18 cellular contexts compared by ENCODE assay signal in genomic region chr10:62915192-62915591, GRCh38.
"Had no signal": no experiment of that assay in that cellular context is flagged by ENCODE, and none has a peak within 500 bp of the region (broad histone marks: within the 10 kb centered on the region; RNA-seq: fewer than 3 reads in every experiment).

No MANE protein-coding gene starts in this region.

- H3K9me3 Mint-ChIP-seq: activated naive CD4-positive, alpha-beta T cell treated with anti-CD3 and anti-CD28 coated beads for 36 hours; activated naive CD8-positive, alpha-beta T cell treated with anti-CD3 and anti-CD28 coated beads, Interleukin-2, amount 50 U/mL, for 24 hours; endodermal cell had no signal

- H3K27ac Mint-ChIP-seq: activated naive CD4-positive, alpha-beta T cell treated with anti-CD3 and anti-CD28 coated beads for 36 hours; activated naive CD8-positive, alpha-beta T cell treated with anti-CD3 and anti-CD28 coated beads, Interleukin-2, amount 50 U/mL, for 24 hours; endodermal cell had no signal

- H3K9me3 ChIP-seq: prostate gland, sigmoid colon, tibial nerve, uterus had no signal

- H3K27me3 ChIP-seq: cardiac muscle cell, dorsolateral prefrontal cortex, sigmoid colon, tibial nerve, uterus had no signal

- H3K27ac ChIP-seq: cardiac muscle cell, dorsolateral prefrontal cortex, prostate gland, uterus had no signal

- ATAC-seq: activated naive CD8-positive, alpha-beta T cell treated with anti-CD3 and anti-CD28 coated beads, Interleukin-2, amount 50 U/mL, for 24 hours had no signal

- H3K4me3 Mint-ChIP-seq: activated naive CD4-positive, alpha-beta T cell treated with anti-CD3 and anti-CD28 coated beads for 36 hours; activated naive CD8-positive, alpha-beta T cell treated with anti-CD3 and anti-CD28 coated beads, Interleukin-2, amount 50 U/mL, for 24 hours; endodermal cell had no signal

- H3K4me3 ChIP-seq: cardiac muscle cell, dorsolateral prefrontal cortex, prostate gland, sigmoid colon, tibial nerve, uterus had no signal

- H3K36me3 ChIP-seq: cardiac muscle cell, prostate gland, sigmoid colon, tibial nerve, uterus had no signal

- DNase-seq: activated CD4-positive, alpha-beta T cell treated with anti-CD3 and anti-CD28 coated beads for 1 hour; activated CD4-positive, alpha-beta T cell treated with anti-CD3 and anti-CD28 coated beads, Interleukin-2, amount 50 U/mL, for 4 hours; activated naive CD4-positive, alpha-beta T cell treated with anti-CD3 and anti-CD28 coated beads for 36 hours; activated naive CD8-positive, alpha-beta T cell treated with anti-CD3 and anti-CD28 coated beads, Interleukin-2, amount 50 U/mL, for 24 hours; activated T-cell treated with anti-CD3 and anti-CD28 coated beads for 4 hours; endodermal cell; erythroblast; hippocampal formation; sigmoid colon; stimulated activated CD4-positive, alpha-beta T cell treated with anti-CD3 and anti-CD28 coated beads, Interleukin-1b, Interleukin-23, amount 100 ng/mL, for 48 hours; substantia nigra; T-helper 1 cell; T1000; uterus had no signal

- H3K4me1 ChIP-seq: prostate gland, uterus had no signal
